ENCODE assay signal across 26 cellular contexts in the genomic region with DNA sequence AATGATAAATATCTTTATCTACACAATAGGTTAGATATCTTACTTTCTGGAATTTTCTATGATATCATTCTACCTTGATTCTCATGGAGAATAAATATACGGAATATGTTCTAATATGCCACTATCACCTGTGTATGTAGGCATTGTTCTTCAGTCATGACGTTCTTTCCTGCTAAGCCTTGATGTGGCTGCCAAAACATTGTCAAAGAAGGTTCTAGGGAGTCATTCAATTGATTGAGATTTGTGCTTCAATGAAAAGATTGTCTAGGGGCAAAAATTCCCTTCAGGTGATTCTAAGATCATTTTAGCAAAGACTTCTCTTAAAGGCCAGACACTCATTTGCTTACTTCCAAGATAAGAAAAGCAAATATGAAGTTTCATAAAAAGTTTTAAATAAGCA.
"Had no signal": no experiment of that assay in that cellular context is flagged by ENCODE, and none has a peak within 500 bp of the region (broad histone marks: within the 10 kb centered on the region; RNA-seq: fewer than 3 reads in every experiment).

No MANE protein-coding gene starts in this region.

- H3K9me3 ChIP-seq: stomach, suprapubic skin, testis, thoracic aorta, thyroid gland, tibial artery, tibial nerve, transverse colon, upper lobe of left lung, upper lobe of right lung, uterus, vagina had no signal

- H3K27me3 ChIP-seq: stomach, suprapubic skin, testis, thyroid gland, tibial artery, tibial nerve, transverse colon, upper lobe of left lung, upper lobe of right lung, uterus, vagina had no signal

- H3K27ac ChIP-seq: stomach, suprapubic skin, testis, thoracic aorta, thyroid gland, tibial artery, tibial nerve, transverse colon, upper lobe of left lung, upper lobe of right lung, uterus, vagina had no signal

- H3K36me3 ChIP-seq: stomach, suprapubic skin, thoracic aorta, thyroid gland, tibial artery, tibial nerve, transverse colon, upper lobe of left lung, upper lobe of right lung, uterus, vagina had no signal

- DNase-seq: stimulated activated CD4-positive, alpha-beta T cell treated with anti-CD3 and anti-CD28 coated beads, Interleukin-2, amount 100 ng/mL, for 48 hours; stimulated activated CD4-positive, alpha-beta T cell treated with anti-CD3 and anti-CD28 coated beads, Interleukin-4, amount 100 ng/mL, for 1 hour; stimulated activated CD4-positive, alpha-beta T cell treated with anti-CD3 and anti-CD28 coated beads, Interleukin-4, amount 100 ng/mL, for 24 hours; stimulated activated CD4-positive, alpha-beta T cell treated with anti-CD3 and anti-CD28 coated beads, Interleukin-4, amount 100 ng/mL, for 4 hours; stimulated activated CD8-positive, alpha-beta memory T cell treated with anti-CD3 and anti-CD28 coated beads, Interleukin-4, amount 100 ng/mL, for 48 hours; stimulated activated naive B cell treated with anti-CD40 and anti-IgM and Interleukin-4, amounts not matched to agents 10 μg/mL and 1 μg/mL and 100 μg/mL, for 72 hours; stimulated activated naive CD4-positive, alpha-beta T cell; stimulated activated naive CD4-positive, alpha-beta T cell treated with Interleukin-2 at 50 U/mL for 16 hours; stimulated activated naive CD8-positive, alpha-beta T cell treated with anti-CD3 and anti-CD28 coated beads, Interleukin-15, amount 100 ng/mL, for 72 hours; stimulated activated naive CD8-positive, alpha-beta T cell treated with anti-CD3 and anti-CD28 coated beads, Interleukin-15, Interleukin-2, amounts not matched to agents 100 U/mL and 50 U/mL, for 24 hours; stomach; substantia nigra; testis; thyroid gland; tibial artery; transverse colon; trophoblast cell; upper lobe of left lung; upper lobe of right lung; uterus had no signal

- H3K4me3 ChIP-seq: stomach, suprapubic skin, testis, thoracic aorta, thyroid gland, tibial artery, tibial nerve, transverse colon, upper lobe of left lung, upper lobe of right lung, uterus, vagina had no signal

- ATAC-seq: stimulated activated effector memory CD8-positive, alpha-beta T cell treated with anti-CD3 and anti-CD28 coated beads, Interleukin-12 subunit alpha, Interleukin-12 subunit beta, amount 100 ng/mL, for 72 hours; stimulated activated memory B cell treated with anti-CD40 and anti-IgM and Interleukin-4, amounts not matched to agents 10 μg/mL and 1 μg/mL and 100 μg/mL, for 72 hours; stimulated activated naive B cell treated with anti-CD40 and anti-IgM and Interleukin-4, amounts not matched to agents 10 μg/mL and 1 μg/mL and 100 μg/mL, for 72 hours; stimulated activated naive CD8-positive, alpha-beta T cell treated with anti-CD3 and anti-CD28 coated beads, Interleukin-15, amount 100 ng/mL, for 72 hours; stimulated activated naive CD8-positive, alpha-beta T cell treated with anti-CD3 and anti-CD28 coated beads, Interleukin-15, Interleukin-2, amounts not matched to agents 100 U/mL and 50 U/mL, for 24 hours; upper lobe of right lung had no signal
